ENCODE assay signal across 8 cellular contexts in genomic region chr15:30697315-30697685, GRCh38.
A peak's percentile ranks its signal among the peaks of the same experiment; 100 is the strongest.
DNase-seq lines count a peak whose midpoint lies in the region; ATAC-seq and TF ChIP-seq lines count a peak whose summit lies in the region.
"Not testable (repeated sequence)": the region's sequence is repeated elsewhere in the genome, so short reads cannot be mapped to it uniquely, and the experiment has no call there.

No MANE protein-coding gene starts in this region.

- H3K9me3 ChIP-seq in MM.1S (replicated peaks; ENCODE audit: insufficient read depth, low read length) = not testable (repeated sequence)

- H3K9me3 Mint-ChIP-seq in activated naive CD4-positive, alpha-beta T cell treated with anti-CD3 and anti-CD28 coated beads, Interleukin-2, amount 50 U/mL, for 72 hours; stimulated activated naive CD8-positive, alpha-beta T cell treated with anti-CD3 and anti-CD28 coated beads, Interleukin-15, amount 100 ng/mL, for 72 hours: not testable (repeated sequence)

- H3K27me3 Mint-ChIP-seq in stimulated activated naive CD8-positive, alpha-beta T cell treated with anti-CD3 and anti-CD28 coated beads, Interleukin-15, amount 100 ng/mL, for 72 hours = not testable (repeated sequence)

- not testable (repeated sequence) for H3K4me1 Mint-ChIP-seq in stimulated activated naive CD8-positive, alpha-beta T cell treated with anti-CD3 and anti-CD28 coated beads, Interleukin-15, amount 100 ng/mL, for 72 hours

- not testable (repeated sequence) for H3K27ac Mint-ChIP-seq in activated naive CD4-positive, alpha-beta T cell treated with anti-CD3 and anti-CD28 coated beads, Interleukin-2, amount 50 U/mL, for 72 hours; stimulated activated naive CD8-positive, alpha-beta T cell treated with anti-CD3 and anti-CD28 coated beads, Interleukin-15, amount 100 ng/mL, for 72 hours

- not testable (repeated sequence) for H3K27me3 ChIP-seq in MM.1S (replicated peaks; ENCODE audit: insufficient read depth, low read length)

- H3K4me2 ChIP-seq in MM.1S (ENCODE audit: low read depth, low read length) = not testable (repeated sequence)

- DNase-seq in MM.1S = peak; percentile 75
- DNase-seq in activated naive CD4-positive, alpha-beta T cell treated with anti-CD3 and anti-CD28 coated beads, Interleukin-2, amount 50 U/mL, for 72 hours (ENCODE audit: low spot score in 2 of 2); stimulated activated naive CD8-positive, alpha-beta T cell treated with anti-CD3 and anti-CD28 coated beads, Interleukin-15, amount 100 ng/mL, for 72 hours: not testable (repeated sequence)

- not testable (repeated sequence) for H3K9me2 ChIP-seq in MM.1S (replicated peaks; ENCODE audit: insufficient read depth, low read length)

- H3F3A ChIP-seq in MM.1S (ENCODE audit: insufficient read depth, low read length) = not testable (repeated sequence)

- H3K79me2 ChIP-seq in MM.1S (ENCODE audit: low read length) = not testable (repeated sequence)

- H3K4me3 ChIP-seq in MM.1S (ENCODE audit: low read length) = not testable (repeated sequence)

- H3K36me3 Mint-ChIP-seq in activated naive CD4-positive, alpha-beta T cell treated with anti-CD3 and anti-CD28 coated beads, Interleukin-2, amount 50 U/mL, for 72 hours = not testable (repeated sequence)

- not testable (repeated sequence) for H3K4me1 ChIP-seq in MM.1S (ENCODE audit: low read length)

- not testable (repeated sequence) for TF ChIP-seq CTCF in MM.1S (IDR thresholded peaks at IDR 0.05; ENCODE audit: low read length)

- peak; percentile 29 for ATAC-seq in GM18519 (IDR thresholded peaks at IDR 0.05; ENCODE audit: low FRiP score, unreplicated experiment)
- peak; percentile 39 for ATAC-seq in GM19397 (IDR thresholded peaks at IDR 0.05; ENCODE audit: unreplicated experiment)
- peak; percentile 71 for ATAC-seq in GM21723 (IDR thresholded peaks at IDR 0.05; ENCODE audit: unreplicated experiment)
- peak; percentile 47 for ATAC-seq in HG02943 (IDR thresholded peaks at IDR 0.05; ENCODE audit: low read depth, unreplicated experiment)
- peak; percentile 71 for ATAC-seq in HG03280 (IDR thresholded peaks at IDR 0.05; ENCODE audit: unreplicated experiment)
- peak; percentile 66 to 78 for ATAC-seq in activated naive CD4-positive, alpha-beta T cell treated with anti-CD3 and anti-CD28 coated beads, Interleukin-2, amount 50 U/mL, for 72 hours
- ATAC-seq in stimulated activated naive CD8-positive, alpha-beta T cell treated with anti-CD3 and anti-CD28 coated beads, Interleukin-15, amount 100 ng/mL, for 72 hours = peak; percentile 75

- not testable (repeated sequence) for H3K4me3 Mint-ChIP-seq in stimulated activated naive CD8-positive, alpha-beta T cell treated with anti-CD3 and anti-CD28 coated beads, Interleukin-15, amount 100 ng/mL, for 72 hours

- H3K36me3 ChIP-seq in MM.1S (replicated peaks; ENCODE audit: insufficient read depth, low read length) = not testable (repeated sequence)

- not testable (repeated sequence) for H2AFZ ChIP-seq in MM.1S (ENCODE audit: low read length)

- H4K20me1 ChIP-seq in MM.1S (ENCODE audit: insufficient read depth, low read length) = not testable (repeated sequence)

- H3K9ac ChIP-seq in MM.1S (ENCODE audit: low read length) = not testable (repeated sequence)

- not testable (repeated sequence) for H3K27ac ChIP-seq in MM.1S (ENCODE audit: low read length)
